Comparison of ENCODE assay signal across 1 cellular context in the genomic region with DNA sequence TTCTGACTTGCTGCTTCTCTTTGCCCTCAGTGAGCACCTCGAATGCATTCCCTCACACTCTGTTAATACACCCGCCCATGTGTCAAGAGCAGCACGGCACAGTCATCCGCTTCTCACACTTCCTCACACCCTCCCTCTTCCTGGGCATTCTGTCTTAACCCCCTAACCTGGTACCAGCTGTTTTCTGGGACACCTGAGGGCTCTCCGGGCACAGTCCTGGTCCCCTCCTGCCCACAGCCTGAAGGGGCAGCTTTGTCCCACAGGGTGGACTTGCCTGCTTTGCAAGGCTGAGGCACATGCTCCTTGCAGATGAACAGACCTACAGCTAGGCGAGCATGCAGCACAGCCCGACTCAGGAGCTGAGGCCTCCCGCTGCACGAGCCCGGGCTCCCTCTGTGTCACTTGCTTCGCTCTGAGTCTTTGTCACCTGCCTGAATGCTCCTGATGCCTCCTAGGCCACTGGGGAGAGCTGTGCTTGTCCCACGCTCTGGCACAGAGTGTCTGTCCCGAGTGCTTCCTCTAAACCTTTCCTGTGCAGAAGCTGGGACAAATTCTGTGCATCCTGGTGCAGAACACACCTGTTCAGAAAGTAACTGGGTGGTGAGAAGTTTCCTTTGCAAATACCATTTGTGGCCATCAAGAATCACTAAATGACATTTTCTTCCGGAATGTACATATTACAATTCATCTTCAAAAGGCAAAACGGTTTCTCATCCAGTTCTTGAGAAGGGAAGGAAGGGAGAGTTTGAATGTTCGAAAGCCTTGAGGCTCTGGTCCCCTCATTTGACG.
TF ChIP-seq lines count a peak whose summit lies in the region.

No MANE protein-coding gene starts in this region.

TF ChIP-seq in K562, 482 proteins besides CTCF, POLR2A, EP300 and RAD21 (continued from another document):
- TF ChIP-seq, protein P1, sequence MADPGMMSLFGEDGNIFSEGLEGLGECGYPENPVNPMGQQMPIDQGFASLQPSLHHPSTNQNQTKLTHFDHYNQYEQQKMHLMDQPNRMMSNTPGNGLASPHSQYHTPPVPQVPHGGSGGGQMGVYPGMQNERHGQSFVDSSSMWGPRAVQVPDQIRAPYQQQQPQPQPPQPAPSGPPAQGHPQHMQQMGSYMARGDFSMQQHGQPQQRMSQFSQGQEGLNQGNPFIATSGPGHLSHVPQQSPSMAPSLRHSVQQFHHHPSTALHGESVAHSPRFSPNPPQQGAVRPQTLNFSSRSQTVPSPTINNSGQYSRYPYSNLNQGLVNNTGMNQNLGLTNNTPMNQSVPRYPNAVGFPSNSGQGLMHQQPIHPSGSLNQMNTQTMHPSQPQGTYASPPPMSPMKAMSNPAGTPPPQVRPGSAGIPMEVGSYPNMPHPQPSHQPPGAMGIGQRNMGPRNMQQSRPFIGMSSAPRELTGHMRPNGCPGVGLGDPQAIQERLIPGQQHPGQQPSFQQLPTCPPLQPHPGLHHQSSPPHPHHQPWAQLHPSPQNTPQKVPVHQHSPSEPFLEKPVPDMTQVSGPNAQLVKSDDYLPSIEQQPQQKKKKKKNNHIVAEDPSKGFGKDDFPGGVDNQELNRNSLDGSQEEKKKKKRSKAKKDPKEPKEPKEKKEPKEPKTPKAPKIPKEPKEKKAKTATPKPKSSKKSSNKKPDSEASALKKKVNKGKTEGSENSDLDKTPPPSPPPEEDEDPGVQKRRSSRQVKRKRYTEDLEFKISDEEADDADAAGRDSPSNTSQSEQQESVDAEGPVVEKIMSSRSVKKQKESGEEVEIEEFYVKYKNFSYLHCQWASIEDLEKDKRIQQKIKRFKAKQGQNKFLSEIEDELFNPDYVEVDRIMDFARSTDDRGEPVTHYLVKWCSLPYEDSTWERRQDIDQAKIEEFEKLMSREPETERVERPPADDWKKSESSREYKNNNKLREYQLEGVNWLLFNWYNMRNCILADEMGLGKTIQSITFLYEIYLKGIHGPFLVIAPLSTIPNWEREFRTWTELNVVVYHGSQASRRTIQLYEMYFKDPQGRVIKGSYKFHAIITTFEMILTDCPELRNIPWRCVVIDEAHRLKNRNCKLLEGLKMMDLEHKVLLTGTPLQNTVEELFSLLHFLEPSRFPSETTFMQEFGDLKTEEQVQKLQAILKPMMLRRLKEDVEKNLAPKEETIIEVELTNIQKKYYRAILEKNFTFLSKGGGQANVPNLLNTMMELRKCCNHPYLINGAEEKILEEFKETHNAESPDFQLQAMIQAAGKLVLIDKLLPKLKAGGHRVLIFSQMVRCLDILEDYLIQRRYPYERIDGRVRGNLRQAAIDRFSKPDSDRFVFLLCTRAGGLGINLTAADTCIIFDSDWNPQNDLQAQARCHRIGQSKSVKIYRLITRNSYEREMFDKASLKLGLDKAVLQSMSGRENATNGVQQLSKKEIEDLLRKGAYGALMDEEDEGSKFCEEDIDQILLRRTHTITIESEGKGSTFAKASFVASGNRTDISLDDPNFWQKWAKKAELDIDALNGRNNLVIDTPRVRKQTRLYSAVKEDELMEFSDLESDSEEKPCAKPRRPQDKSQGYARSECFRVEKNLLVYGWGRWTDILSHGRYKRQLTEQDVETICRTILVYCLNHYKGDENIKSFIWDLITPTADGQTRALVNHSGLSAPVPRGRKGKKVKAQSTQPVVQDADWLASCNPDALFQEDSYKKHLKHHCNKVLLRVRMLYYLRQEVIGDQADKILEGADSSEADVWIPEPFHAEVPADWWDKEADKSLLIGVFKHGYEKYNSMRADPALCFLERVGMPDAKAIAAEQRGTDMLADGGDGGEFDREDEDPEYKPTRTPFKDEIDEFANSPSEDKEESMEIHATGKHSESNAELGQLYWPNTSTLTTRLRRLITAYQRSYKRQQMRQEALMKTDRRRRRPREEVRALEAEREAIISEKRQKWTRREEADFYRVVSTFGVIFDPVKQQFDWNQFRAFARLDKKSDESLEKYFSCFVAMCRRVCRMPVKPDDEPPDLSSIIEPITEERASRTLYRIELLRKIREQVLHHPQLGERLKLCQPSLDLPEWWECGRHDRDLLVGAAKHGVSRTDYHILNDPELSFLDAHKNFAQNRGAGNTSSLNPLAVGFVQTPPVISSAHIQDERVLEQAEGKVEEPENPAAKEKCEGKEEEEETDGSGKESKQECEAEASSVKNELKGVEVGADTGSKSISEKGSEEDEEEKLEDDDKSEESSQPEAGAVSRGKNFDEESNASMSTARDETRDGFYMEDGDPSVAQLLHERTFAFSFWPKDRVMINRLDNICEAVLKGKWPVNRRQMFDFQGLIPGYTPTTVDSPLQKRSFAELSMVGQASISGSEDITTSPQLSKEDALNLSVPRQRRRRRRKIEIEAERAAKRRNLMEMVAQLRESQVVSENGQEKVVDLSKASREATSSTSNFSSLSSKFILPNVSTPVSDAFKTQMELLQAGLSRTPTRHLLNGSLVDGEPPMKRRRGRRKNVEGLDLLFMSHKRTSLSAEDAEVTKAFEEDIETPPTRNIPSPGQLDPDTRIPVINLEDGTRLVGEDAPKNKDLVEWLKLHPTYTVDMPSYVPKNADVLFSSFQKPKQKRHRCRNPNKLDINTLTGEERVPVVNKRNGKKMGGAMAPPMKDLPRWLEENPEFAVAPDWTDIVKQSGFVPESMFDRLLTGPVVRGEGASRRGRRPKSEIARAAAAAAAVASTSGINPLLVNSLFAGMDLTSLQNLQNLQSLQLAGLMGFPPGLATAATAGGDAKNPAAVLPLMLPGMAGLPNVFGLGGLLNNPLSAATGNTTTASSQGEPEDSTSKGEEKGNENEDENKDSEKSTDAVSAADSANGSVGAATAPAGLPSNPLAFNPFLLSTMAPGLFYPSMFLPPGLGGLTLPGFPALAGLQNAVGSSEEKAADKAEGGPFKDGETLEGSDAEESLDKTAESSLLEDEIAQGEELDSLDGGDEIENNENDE (IDR thresholded peaks at IDR 0.05; ENCODE audit: low read depth, low read length) = no peak
- TF ChIP-seq CREBBP (IDR thresholded peaks at IDR 0.05; ENCODE audit: low read depth, low read length) (no peak), ZNF184 (CRISPR knock-in tag; IDR thresholded peaks at IDR 0.05) (no peak), NR1H2 (CRISPR knock-in tag; IDR thresholded peaks at IDR 0.05) (no peak)
TF ChIP-seq in K562: peak in this region for 0.
